Comparison of ENCODE assay signal across 14 cellular contexts in genomic region chr6:109772961-109773431, GRCh38.
DNase-seq lines count a peak whose midpoint lies in the region; ATAC-seq, FAIRE-seq and TF ChIP-seq lines count a peak whose summit lies in the region.
"Had no signal": no experiment of that assay in that cellular context is flagged by ENCODE, and none has a peak within 500 bp of the region (broad histone marks: within the 10 kb centered on the region; RNA-seq: fewer than 3 reads in every experiment).

No MANE protein-coding gene starts in this region.

- ATAC-seq in HepG2 (no peak), heart left ventricle (peak; percentile 90 to 95 (median 92))
- ATAC-seq: activated CD4-positive, CD25-positive, alpha-beta regulatory T cell treated with anti-CD3 and anti-CD28 coated beads, Interleukin-2, amount 50 U/mL, for 24 hours; naive thymus-derived CD4-positive, alpha-beta T cell; upper lobe of right lung had no signal

- H3K27me3 ChIP-seq in liver (ENCODE audit: control insufficient read depth in 4 of 4, insufficient read depth in 4 of 4, low read length in 3 of 4), result no peaks in the 10 kb centered on the region
- H3K27me3 ChIP-seq in HepG2 (ENCODE audit: control insufficient read depth in 1 of 2, insufficient read depth in 2 of 2, low read length in 2 of 2), result no peaks in the 10 kb centered on the region
- no peaks in the 10 kb centered on the region for H3K27me3 ChIP-seq in heart left ventricle
- H3K27me3 ChIP-seq in sigmoid colon, result no peaks in the 10 kb centered on the region
- H3K27me3 ChIP-seq: BLaER1, SJCRH30, upper lobe of right lung had no signal

- no peak for TF ChIP-seq RAD21 in liver (IDR thresholded peaks at IDR 0.05)
- no peak for TF ChIP-seq RAD21 in HepG2 (CRISPR knock-in tag; IDR thresholded peaks at IDR 0.05)

- BruUV-seq in HepG2 (replicated peaks; lab: Mats Ljungman, UMichigan), result no TSS peak

- DNase-seq in HepG2 (ENCODE audit: low spot score), result no peak
- peak; percentile 23 for DNase-seq in SHP77 treated with DMSO at 0.1 percent for 48 hours (lab: John Stamatoyannopoulos, UW)
- peak; percentile 65 to 85 (median 72) for DNase-seq in heart left ventricle
- no peak for DNase-seq in dedifferentiated amniotic fluid mesenchymal stem cell (ENCODE audit: extremely low spot score)
- no peak for DNase-seq in sigmoid colon
- DNase-seq in ACHN, result no peak
- no peak for DNase-seq in activated CD4-positive, alpha-beta T cell treated with anti-CD3 and anti-CD28 coated beads for 4 hours
- DNase-seq: naive thymus-derived CD4-positive, alpha-beta T cell; SJCRH30; upper lobe of right lung had no signal

- H3K27ac ChIP-seq in liver (ENCODE audit: low read depth in 1 of 2, low read length in 2 of 2) (peak overlapping the region in 1 of 2 donors; percentile 63), HepG2 (ENCODE audit: extremely low read length, insufficient read depth, low read length) (no peak overlapping the region), heart left ventricle (peak overlapping the region in 2 of 12 donors; percentile 22 to 66), sigmoid colon (no peak overlapping the region)
- H3K27ac ChIP-seq: BLaER1, SJCRH30, upper lobe of right lung had no signal

- H2AFZ ChIP-seq in HepG2 (ENCODE audit: low read length), result no peak overlapping the region

- POLR2A ChIA-PET in HepG2 (lab: Yijun Ruan, JAX), result no interaction called here

- CTCF ChIA-PET in HepG2 (lab: Yijun Ruan, JAX; ENCODE audit: low intra/inter-chr PET ratio, low total read pairs), result no interaction called here

- in situ Hi-C loops in HepG2 (cut with HindIII; ENCODE audit: extremely low pct_ligation_motif_present, low pct_unique_long_range_greater_than_20kb), result no loop called here
- in situ Hi-C loops in ACHN (cut with HindIII; ENCODE audit: low pct_ligation_motif_present, low pct_unique_long_range_greater_than_20kb, low sequenced_read_pairs), result no loop called here

- TF ChIP-seq POLR2A in HepG2 (IDR thresholded peaks at IDR 0.05; ENCODE audit: insufficient read depth in 1 of 2, low read depth in 2 of 2, low read length in 2 of 2) (no peak), heart left ventricle (IDR thresholded peaks at IDR 0.05) (no peak), sigmoid colon (IDR thresholded peaks at IDR 0.05) (no peak)

- no peaks in the 10 kb centered on the region for H3K79me2 ChIP-seq in HepG2 (ENCODE audit: insufficient read depth, low read length)

- H3K4me2 ChIP-seq in HepG2 (ENCODE audit: low read depth, low read length), result no peak overlapping the region
- H3K4me2 ChIP-seq: BLaER1, smooth muscle cell had no signal

- H3K36me3 ChIP-seq in liver (ENCODE audit: control insufficient read depth in 4 of 4, insufficient read depth in 3 of 4, low read depth in 1 of 4, low read length in 3 of 4), result peaks cover 0 to 4% (median 0%) of the 10 kb centered on the region in 4 donors
- no peaks in the 10 kb centered on the region for H3K36me3 ChIP-seq in HepG2 (replicated peaks in 1 of 2; ENCODE audit: control insufficient read depth in 1 of 2, insufficient read depth in 2 of 2, low read length in 2 of 2)
- H3K36me3 ChIP-seq in heart left ventricle, result peaks cover 0 to 24% (median 4%) of the 10 kb centered on the region in 9 donors
- H3K36me3 ChIP-seq in sigmoid colon, result peaks cover 0 to 10% (median 5%) of the 10 kb centered on the region in 4 donors
- H3K36me3 ChIP-seq: SJCRH30 had no signal

- no peak for FAIRE-seq in HepG2 (lab: Jason Lieb, UNC)

- H4K20me1 ChIP-seq in HepG2 (ENCODE audit: insufficient read depth, low read length), result no peaks in the 10 kb centered on the region
- H4K20me1 ChIP-seq: BLaER1 had no signal

- H3K9me3 ChIP-seq in liver (ENCODE audit: control insufficient read depth in 4 of 4, low read length in 3 of 4) (no peaks in the 10 kb centered on the region), HepG2 (ENCODE audit: low read length) (no peaks in the 10 kb centered on the region), heart left ventricle (no peaks in the 10 kb centered on the region), sigmoid colon (no peaks in the 10 kb centered on the region)
- H3K9me3 ChIP-seq: BLaER1, SJCRH30, upper lobe of right lung had no signal

- peaks cover 0 to 5% (median 1%) of the 10 kb centered on the region in 4 donors for H3K4me1 ChIP-seq in liver (ENCODE audit: control insufficient read depth in 4 of 4, insufficient read depth in 4 of 4, low read length in 3 of 4)
- H3K4me1 ChIP-seq in HepG2 (ENCODE audit: insufficient read depth, low read length), result no peaks in the 10 kb centered on the region
- H3K4me1 ChIP-seq in heart left ventricle, result peaks cover 0 to 22% (median 8%) of the 10 kb centered on the region in 12 donors
- no peaks in the 10 kb centered on the region for H3K4me1 ChIP-seq in sigmoid colon
- H3K4me1 ChIP-seq: SJCRH30, upper lobe of right lung had no signal

- H3K4me3 ChIP-seq in liver (ENCODE audit: low read depth in 1 of 3, low read length in 3 of 3) (no peak overlapping the region), HepG2 (replicated peaks in 1 of 3; ENCODE audit: insufficient read depth in 1 of 3, low read depth in 2 of 3, low read length in 3 of 3) (no peak overlapping the region), heart left ventricle (no peak overlapping the region), sigmoid colon (no peak overlapping the region)
- H3K4me3 ChIP-seq: BLaER1, SJCRH30, smooth muscle cell, upper lobe of right lung had no signal

- TF ChIP-seq CTCF in liver (IDR thresholded peaks at IDR 0.05; ENCODE audit: low read depth, low read length, missing input control), result no peak
- no peak for TF ChIP-seq CTCF in HepG2 (CRISPR knock-in tag; IDR thresholded peaks at IDR 0.05)
- no peak for TF ChIP-seq CTCF in heart left ventricle (IDR thresholded peaks at IDR 0.05)
- TF ChIP-seq CTCF in sigmoid colon (IDR thresholded peaks at IDR 0.05), result no peak

- no peak overlapping the region for H3K9ac ChIP-seq in liver (ENCODE audit: low read depth in 1 of 2, low read length in 2 of 2)
- H3K9ac ChIP-seq in HepG2 (ENCODE audit: insufficient read depth, low read depth, low read length), result no peak overlapping the region
- H3K9ac ChIP-seq: BLaER1 had no signal

- TF ChIP-seq EP300 in HepG2 (IDR thresholded peaks at IDR 0.05; ENCODE audit: low read depth in 2 of 2, low read length in 2 of 2) (no peak), HepG2 (CRISPR knock-in tag; IDR thresholded peaks at IDR 0.05; ENCODE audit: borderline replicate concordance) (no peak), sigmoid colon (IDR thresholded peaks at IDR 0.05) (no peak)

- intact Hi-C loops in HepG2 (cut with micrococcal nuclease; ENCODE audit: unreplicated experiment), result no loop called here
- intact Hi-C loops in heart left ventricle (cut with DNase I), result no loop called here
- intact Hi-C loops in sigmoid colon (cut with DNase I), result no loop called here

TF ChIP-seq in liver, 16 proteins besides CTCF, POLR2A, EP300 and RAD21:
- no peak for TF ChIP-seq NR2F2 (IDR thresholded peaks at IDR 0.05)
- TF ChIP-seq TAF1 (conservative IDR thresholded peaks at IDR 0.05), result no peak
- TF ChIP-seq GABPA (IDR thresholded peaks at IDR 0.05 in 1 of 2, conservative IDR thresholded peaks at IDR 0.05 in 1 of 2), result no peak
- no peak for TF ChIP-seq MAX (IDR thresholded peaks at IDR 0.05)
- no peak for TF ChIP-seq SP1 (IDR thresholded peaks at IDR 0.05)
- no peak for TF ChIP-seq ATF3 (IDR thresholded peaks at IDR 0.05)
- no peak for TF ChIP-seq FOXA1 (IDR thresholded peaks at IDR 0.05)
- TF ChIP-seq RXRA (IDR thresholded peaks at IDR 0.05), result peak in 1 of 2 donors; percentile 24
- TF ChIP-seq YY1 (IDR thresholded peaks at IDR 0.05), result no peak
- no peak for TF ChIP-seq FOXA2 (IDR thresholded peaks at IDR 0.05)
- no peak for TF ChIP-seq HNF4G (IDR thresholded peaks at IDR 0.05)
- TF ChIP-seq HNF4A (conservative IDR thresholded peaks at IDR 0.05), result peak; percentile 47 to 66

TF ChIP-seq in HepG2, 621 proteins besides CTCF, POLR2A, EP300 and RAD21:
- TF ChIP-seq HNF4A (CRISPR knock-in tag; IDR thresholded peaks at IDR 0.05) (no peak), TFDP2 (CRISPR knock-in tag; IDR thresholded peaks at IDR 0.05) (no peak), MAFK (conservative IDR thresholded peaks at IDR 0.05 in 1 of 2, IDR thresholded peaks at IDR 0.05 in 1 of 2; ENCODE audit: low read length in 2 of 2) (no peak)

Comparison
In these comparisons a context has a peak if more than half of its experiments do, and no peak if none do; other contexts are left out.
1. DNase-seq: peak in SHP77 treated with DMSO at 0.1 percent for 48 hours (single experiment) and heart left ventricle (5 of 5); none in HepG2 (single experiment), dedifferentiated amniotic fluid mesenchymal stem cell (single experiment), sigmoid colon (single experiment), ACHN (single experiment) and activated CD4-positive, alpha-beta T cell treated with anti-CD3 and anti-CD28 coated beads for 4 hours (0 of 2).